ENCODE assay signal across 9 cellular contexts in genomic region chr2:219496781-219497494, GRCh38. TPM values are rescaled to one million over a fixed set of nuclear protein-coding genes. Genes with fewer than 3 reads are reported as not detected.
DNase-seq lines count a peak whose midpoint lies in the region; ATAC-seq and TF ChIP-seq lines count a peak whose summit lies in the region.
"Had no signal": no experiment of that assay in that cellular context is flagged by ENCODE, and none has a peak within 500 bp of the region (broad histone marks: within the 10 kb centered on the region; RNA-seq: fewer than 3 reads in every experiment).

No MANE protein-coding gene starts in this region.

- H3K27ac ChIP-seq in heart left ventricle, result peak overlapping the region in 9 of 12 donors; percentile 94 to 100 (median 98)

- peaks cover 3% of the 10 kb centered on the region for H3K36me3 Mint-ChIP-seq in activated CD4-positive, alpha-beta memory T cell treated with anti-CD3 and anti-CD28 coated beads for 36 hours
- no peaks in the 10 kb centered on the region for H3K36me3 Mint-ChIP-seq in progenitor cell of endocrine pancreas (ENCODE audit: insufficient read depth)

- POLR2A ChIA-PET in activated CD4-positive, alpha-beta memory T cell treated with anti-CD3 and anti-CD28 coated beads for 36 hours (lab: Charles Lee), result interaction anchor here (1.1 kb wide), 1 partner anchor 25 kb away, joined by 4 read pairs; no protein-coding TSS in a partner anchor

- TF ChIP-seq POLR2A in heart left ventricle (IDR thresholded peaks at IDR 0.05), result no peak

- H3K4me1 Mint-ChIP-seq in activated CD4-positive, alpha-beta memory T cell treated with anti-CD3 and anti-CD28 coated beads for 36 hours (ENCODE audit: low read depth), result peaks cover 38% of the 10 kb centered on the region
- H3K4me1 Mint-ChIP-seq in progenitor cell of endocrine pancreas (ENCODE audit: low read depth), result peaks cover 16% of the 10 kb centered on the region

- ATAC-seq in heart left ventricle (no peak), GM19452 (IDR thresholded peaks at IDR 0.05; ENCODE audit: unreplicated experiment) (no peak), GM18519 (IDR thresholded peaks at IDR 0.05; ENCODE audit: low FRiP score, unreplicated experiment) (no peak)

- H3K27me3 Mint-ChIP-seq in activated CD4-positive, alpha-beta memory T cell treated with anti-CD3 and anti-CD28 coated beads for 36 hours, result peaks cover 50% of the 10 kb centered on the region
- peaks cover 62% of the 10 kb centered on the region for H3K27me3 Mint-ChIP-seq in progenitor cell of endocrine pancreas

- peaks cover 0 to 41% (median 0%) of the 10 kb centered on the region in 9 donors for H3K27me3 ChIP-seq in heart left ventricle

- intact Hi-C loops in activated CD4-positive, alpha-beta memory T cell treated with anti-CD3 and anti-CD28 coated beads for 36 hours (cut with micrococcal nuclease), result loop anchor here (5.0 kb wide), 1 partner anchor 55 kb away; no protein-coding TSS in a partner anchor
- intact Hi-C loops in heart left ventricle (cut with DNase I), result loop anchor here in 1 of 10 donors (5.0 kb wide), 1 partner anchor 35 kb away; no protein-coding TSS in a partner anchor

- H3K4me3 ChIP-seq in heart left ventricle, result peak overlapping the region in 10 of 12 donors; percentile 63 to 89 (median 78)

- H3K36me3 ChIP-seq in heart left ventricle, result peaks cover 0 to 10% (median 4%) of the 10 kb centered on the region in 9 donors

- CTCF ChIA-PET in activated CD4-positive, alpha-beta memory T cell treated with anti-CD3 and anti-CD28 coated beads for 36 hours (lab: Charles Lee), result interaction anchor here (0.7 to 10.7 kb wide), 10 partner anchors 11 to 148 kb away, joined by 3 to 277 read pairs (median 14); partner anchors contain the start of genes ASIC4, CHPF and TMEM198

- H3K9me3 ChIP-seq in heart left ventricle, result no peaks in the 10 kb centered on the region

- TF ChIP-seq CTCF in heart left ventricle (IDR thresholded peaks at IDR 0.05) (no peak), progenitor cell of endocrine pancreas (IDR thresholded peaks at IDR 0.05; ENCODE audit: unreplicated experiment) (no peak)

- H3K9me3 Mint-ChIP-seq in activated CD4-positive, alpha-beta memory T cell treated with anti-CD3 and anti-CD28 coated beads for 36 hours, result no peaks in the 10 kb centered on the region
- H3K9me3 Mint-ChIP-seq in progenitor cell of endocrine pancreas (ENCODE audit: low read depth), result no peaks in the 10 kb centered on the region

- WGBS in heart left ventricle, 4 donors, result 29 to 51% (median 39%) methylated on average over 33 to 65 of the region's 65 CpGs

- no peak overlapping the region for H3K27ac Mint-ChIP-seq in activated CD4-positive, alpha-beta memory T cell treated with anti-CD3 and anti-CD28 coated beads for 36 hours
- H3K27ac Mint-ChIP-seq in progenitor cell of endocrine pancreas, result no peak overlapping the region

- H3K4me1 ChIP-seq in heart left ventricle, result peaks cover 0 to 53% (median 35%) of the 10 kb centered on the region in 12 donors

- peak overlapping the region; percentile 83 for H3K4me3 Mint-ChIP-seq in activated CD4-positive, alpha-beta memory T cell treated with anti-CD3 and anti-CD28 coated beads for 36 hours
- peak overlapping the region; percentile 83 for H3K4me3 Mint-ChIP-seq in progenitor cell of endocrine pancreas (ENCODE audit: low read depth)

- peak; percentile 52 for DNase-seq in ELF-1 (ENCODE audit: low read depth, low spot score)
- no peak for DNase-seq in activated CD4-positive, alpha-beta memory T cell treated with anti-CD3 and anti-CD28 coated beads for 36 hours
- no peak for DNase-seq in heart left ventricle
- DNase-seq in progenitor cell of endocrine pancreas (ENCODE audit: low spot score, unreplicated experiment), result no peak
- DNase-seq in NCI-H146 treated with DMSO at 0.1 percent for 48 hours (lab: John Stamatoyannopoulos, UW; ENCODE audit: unreplicated experiment), result no peak
- no peak for DNase-seq in midbrain (lab: John Stamatoyannopoulos, UW)
- DNase-seq: SIG-M5 had no signal

RNA-seq across cellular contexts. Expression of gene GMPPA, which starts 1.8 kb away (rescaled TPM):
- total RNA-seq in activated CD4-positive, alpha-beta memory T cell treated with anti-CD3 and anti-CD28 coated beads for 36 hours, result 10 to 100 TPM; 37.1 to 37.4 TPM
- 10 to 100 TPM; 15.8 to 31.6 (median 20.1) TPM for total RNA-seq in heart left ventricle
- polyA plus RNA-seq in heart left ventricle, result 10 to 100 TPM; 18.2 to 35.5 TPM
- 35.8 and 37.4 TPM in 2 replicates for total RNA-seq in progenitor cell of endocrine pancreas

RNA-seq across cellular contexts. Expression of gene ASIC4, which starts 17.3 kb away (rescaled TPM):
- under 1 TPM in 1 of 2 experiments, not detected in 1; 0.07 TPM for total RNA-seq in activated CD4-positive, alpha-beta memory T cell treated with anti-CD3 and anti-CD28 coated beads for 36 hours
- under 1 TPM in 1 of 9 donors, not detected in 8; 0.10 TPM for total RNA-seq in heart left ventricle
- under 1 TPM; 0.03 to 0.08 TPM for polyA plus RNA-seq in heart left ventricle
- 3.4 and 5.1 TPM in 2 replicates for total RNA-seq in progenitor cell of endocrine pancreas

RNA-seq across cellular contexts. Expression of gene CHPF, which starts 46.7 kb away (rescaled TPM):
- 10 to 100 TPM; 19.9 to 21.0 TPM for total RNA-seq in activated CD4-positive, alpha-beta memory T cell treated with anti-CD3 and anti-CD28 coated beads for 36 hours
- total RNA-seq in heart left ventricle (100 to 1,000 TPM in 6 of 9 donors, 10 to 100 TPM in 3; 77.9 to 196 (median 138) TPM), progenitor cell of endocrine pancreas (49.1 and 51.1 TPM in 2 replicates)
- polyA plus RNA-seq in heart left ventricle, result 100 to 1,000 TPM in 1 of 2 donors, 10 to 100 TPM in 1; 74.1 to 209 TPM

RNA-seq across cellular contexts. Expression of gene TMEM198, which starts 46.9 kb away (rescaled TPM):
- total RNA-seq in activated CD4-positive, alpha-beta memory T cell treated with anti-CD3 and anti-CD28 coated beads for 36 hours, result 1 to 10 TPM; 2.6 to 4.4 TPM
- 1 to 10 TPM in 8 of 9 donors, under 1 TPM in 1; 0.65 to 4.7 (median 2.3) TPM for total RNA-seq in heart left ventricle
- polyA plus RNA-seq in heart left ventricle, result 10 to 100 TPM in 1 of 2 donors, 1 to 10 TPM in 1; 2.2 to 10.2 TPM
- 8.2 and 9.7 TPM in 2 replicates for total RNA-seq in progenitor cell of endocrine pancreas
